15 cellular contexts compared by ENCODE assay signal in the genomic region with DNA sequence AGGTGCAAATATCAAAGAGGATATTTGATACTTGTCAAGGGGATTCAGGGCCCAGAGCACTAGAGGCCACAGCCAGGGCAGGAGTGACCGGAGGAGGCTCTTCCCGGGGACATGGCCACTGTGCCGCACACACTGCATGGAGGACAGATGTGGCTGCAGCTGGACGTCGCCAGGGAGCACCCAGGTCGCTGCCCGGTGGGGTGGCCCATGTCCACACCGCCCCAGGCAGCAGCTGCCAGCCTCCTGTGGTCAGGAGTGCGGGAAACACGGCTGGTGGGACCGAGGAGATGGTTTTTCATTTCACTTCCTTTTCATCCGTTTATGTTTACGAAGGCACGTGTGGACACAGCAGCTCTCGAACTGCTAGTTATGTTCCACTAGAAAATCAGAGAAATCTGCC.
"Had no signal": no experiment of that assay in that cellular context is flagged by ENCODE, and none has a peak within 500 bp of the region (broad histone marks: within the 10 kb centered on the region; RNA-seq: fewer than 3 reads in every experiment).

No MANE protein-coding gene starts in this region.

- H3K27me3 ChIP-seq: heart left ventricle, ovary, right atrium auricular region, tibial artery, upper lobe of left lung, uterus had no signal

- H3K4me2 ChIP-seq: smooth muscle cell had no signal

- H3K9me3 ChIP-seq: heart left ventricle, ovary, right atrium auricular region, tibial artery, upper lobe of left lung, uterus had no signal

- H3K4me1 ChIP-seq: heart left ventricle, right atrium auricular region, upper lobe of left lung, uterus had no signal

- H3K27ac ChIP-seq: heart left ventricle, ovary, right atrium auricular region, tibial artery, upper lobe of left lung, uterus had no signal

- H3K36me3 ChIP-seq: ovary, uterus had no signal

- DNase-seq: effector memory CD4-positive, alpha-beta T cell; heart left ventricle; hippocampal formation; left colon; left ventricle myocardium superior; mesendoderm; naive thymus-derived CD8-positive, alpha-beta T cell; ovary; stimulated activated CD4-positive, alpha-beta T cell treated with anti-CD3 and anti-CD28 coated beads, Interleukin-2, amount 100 ng/mL, for 48 hours; tibial artery; upper lobe of left lung; uterus had no signal

- H3K4me3 ChIP-seq: heart left ventricle, lung, ovary, right atrium auricular region, smooth muscle cell, tibial artery, upper lobe of left lung, uterus had no signal
